23 cellular contexts compared by ENCODE assay signal in genomic region chr11:112292188-112292587, GRCh38. TPM values are rescaled to one million over a fixed set of nuclear protein-coding genes. Genes with fewer than 3 reads are reported as not detected.
DNase-seq lines count a peak whose midpoint lies in the region; ATAC-seq, FAIRE-seq and TF ChIP-seq lines count a peak whose summit lies in the region.
"Had no signal": no experiment of that assay in that cellular context is flagged by ENCODE, and none has a peak within 500 bp of the region (broad histone marks: within the 10 kb centered on the region; RNA-seq: fewer than 3 reads in every experiment).

No MANE protein-coding gene starts in this region.

- no peak for TF ChIP-seq CTCF in left ventricle myocardium inferior (IDR thresholded peaks at IDR 0.05; ENCODE audit: borderline replicate concordance)
- TF ChIP-seq CTCF in K562 (IDR thresholded peaks at IDR 0.05 in 2 of 3, conservative IDR thresholded peaks at IDR 0.05 in 1 of 3; ENCODE audit: insufficient read depth in 2 of 3, low read depth in 1 of 3, low read length in 3 of 3): no peak
- no peak for TF ChIP-seq CTCF in nephron progenitor cell (IDR thresholded peaks at IDR 0.05)
- TF ChIP-seq CTCF in tibial artery (IDR thresholded peaks at IDR 0.05): no peak
- no peak for TF ChIP-seq CTCF in upper lobe of right lung (IDR thresholded peaks at IDR 0.05)

- CTCF ChIA-PET in K562 (lab: Yijun Ruan, JAX; ENCODE audit: low intra/inter-chr PET ratio): no interaction called here

- peaks cover 3% of the 10 kb centered on the region for H3K36me3 ChIP-seq in left ventricle myocardium inferior
- no peaks in the 10 kb centered on the region for H3K36me3 ChIP-seq in K562 (ENCODE audit: control insufficient read depth, insufficient read depth, low read length)
- H3K36me3 ChIP-seq in tibial artery: no peaks in the 10 kb centered on the region
- H3K36me3 ChIP-seq in upper lobe of right lung: no peaks in the 10 kb centered on the region
- H3K36me3 ChIP-seq: esophagus squamous epithelium had no signal

- H3K4me1 Mint-ChIP-seq in nephron progenitor cell: peaks cover 31% of the 10 kb centered on the region

- H3K4me1 ChIP-seq in left ventricle myocardium inferior: peaks cover 46% of the 10 kb centered on the region
- peaks cover 9% of the 10 kb centered on the region in 2 experiments; a peak in 4 of 5 replicates for H3K4me1 ChIP-seq in K562 (replicated peaks in 1 of 2; ENCODE audit: control insufficient read depth in 2 of 2, insufficient read depth in 2 of 2, low read length in 2 of 2)
- peaks cover 0 to 66% (median 35%) of the 10 kb centered on the region in 4 donors for H3K4me1 ChIP-seq in tibial artery
- H3K4me1 ChIP-seq in upper lobe of right lung: peaks cover 13% of the 10 kb centered on the region

- in situ Hi-C loops in K562 (cut with MboI): no loop called here

- peaks cover 46% of the 10 kb centered on the region for H3K27me3 Mint-ChIP-seq in nephron progenitor cell (ENCODE audit: low read depth, poor library complexity)
- H3K27me3 Mint-ChIP-seq: central memory CD8-positive, alpha-beta T cell; T-cell had no signal

- TF ChIP-seq POLR2A in K562 (conservative IDR thresholded peaks at IDR 0.05): no peak

- no peak overlapping the region for H3K9ac ChIP-seq in K562 (ENCODE audit: insufficient read depth in 1 of 2, low read depth in 2 of 2, low read length in 2 of 2)

- peaks cover 6% of the 10 kb centered on the region for H3K9me3 Mint-ChIP-seq in nephron progenitor cell
- H3K9me3 Mint-ChIP-seq: central memory CD8-positive, alpha-beta T cell; T-cell had no signal

- no peak for FAIRE-seq in K562 (lab: Jason Lieb, UNC)

- no peak for ATAC-seq in Right ventricle myocardium inferior
- no peak for ATAC-seq in K562
- no peak for ATAC-seq in upper lobe of right lung
- no peak for ATAC-seq in GM21786 (IDR thresholded peaks at IDR 0.05; ENCODE audit: unreplicated experiment)
- ATAC-seq in GM18858 (IDR thresholded peaks at IDR 0.05; ENCODE audit: unreplicated experiment): no peak
- ATAC-seq: HCT116, T-cell had no signal

- H3K9me1 ChIP-seq in K562 (ENCODE audit: control insufficient read depth, insufficient read depth, low read length): no peaks in the 10 kb centered on the region

- DNase-seq in left ventricle myocardium inferior: no peak
- no peak for DNase-seq in Right ventricle myocardium inferior (ENCODE audit: missing footprints)
- no peak for DNase-seq in K562 (ENCODE audit: extremely low read depth in 1 of 4, low spot score in 3 of 4)
- no peak for DNase-seq in nephron progenitor cell
- no peak for DNase-seq in tibial artery
- DNase-seq in upper lobe of right lung: no peak
- DNase-seq: activated CD4-positive, alpha-beta T cell treated with anti-CD3 and anti-CD28 coated beads for 48 hours; activated effector memory CD4-positive, alpha-beta T cell treated with Interleukin-2 at 50 U/mL for 16 hours; effector CD8-positive, alpha-beta T cell; esophagus squamous epithelium; NCI-H1417; NCI-H2107; NCI-H524; stimulated activated CD4-positive, alpha-beta T cell treated with anti-CD3 and anti-CD28 coated beads, Interleukin-15, amount 100 ng/mL, for 24 hours; T-cell had no signal

- no peak for TF ChIP-seq EP300 in K562 (IDR thresholded peaks at IDR 0.05; ENCODE audit: low read length)

- H3K27ac Mint-ChIP-seq in nephron progenitor cell: no peak overlapping the region
- H3K27ac Mint-ChIP-seq: mesothelial cell of epicardium had no signal

- no peak overlapping the region for H2AFZ ChIP-seq in K562 (ENCODE audit: low read depth, low read length)

- TF ChIP-seq RAD21 in K562 (CRISPR knock-in tag; conservative IDR thresholded peaks at IDR 0.05 in 1 of 2, IDR thresholded peaks at IDR 0.05 in 1 of 2): no peak

- peaks cover 9% of the 10 kb centered on the region for H3K36me3 Mint-ChIP-seq in nephron progenitor cell (ENCODE audit: low read depth)

- no TSS peak for BruUV-seq in K562 (replicated peaks; lab: Mats Ljungman, UMichigan)

- H3K27me3 ChIP-seq in left ventricle myocardium inferior (ENCODE audit: low read depth) (no peaks in the 10 kb centered on the region), K562 (ENCODE audit: control insufficient read depth in 2 of 2, insufficient read depth in 2 of 2, low read length in 2 of 2) (no peaks in the 10 kb centered on the region; a peak in 1 of 5 replicates), tibial artery (no peaks in the 10 kb centered on the region), upper lobe of right lung (no peaks in the 10 kb centered on the region)
- H3K27me3 ChIP-seq: esophagus squamous epithelium had no signal

- POLR2A ChIA-PET in K562 (lab: Yijun Ruan, JAX): no interaction called here

- no peaks in the 10 kb centered on the region for H3K79me2 ChIP-seq in K562 (ENCODE audit: control insufficient read depth, insufficient read depth, low read length)

- peak overlapping the region; percentile 78 for H3K4me3 ChIP-seq in left ventricle myocardium inferior
- no peak overlapping the region for H3K4me3 ChIP-seq in K562
- no peak overlapping the region for H3K4me3 ChIP-seq in tibial artery
- no peak overlapping the region for H3K4me3 ChIP-seq in upper lobe of right lung

- H3K9me3 ChIP-seq in left ventricle myocardium inferior (replicated peaks): no peaks in the 10 kb centered on the region
- H3K9me3 ChIP-seq in K562 (replicated peaks; ENCODE audit: control insufficient read depth, insufficient read depth, low read depth, low read length): no peaks in the 10 kb centered on the region
- no peaks in the 10 kb centered on the region for H3K9me3 ChIP-seq in tibial artery
- H3K9me3 ChIP-seq in upper lobe of right lung: no peaks in the 10 kb centered on the region
- H3K9me3 ChIP-seq: esophagus squamous epithelium had no signal

- H4K20me1 ChIP-seq in K562 (replicated peaks; ENCODE audit: control insufficient read depth, insufficient read depth, low read length): no peaks in the 10 kb centered on the region

- no peak overlapping the region for H3K4me2 ChIP-seq in K562 (ENCODE audit: insufficient read depth, low read length)

- H3K27ac ChIP-seq in left ventricle myocardium inferior (replicated peaks) (peak overlapping the region; percentile 84), K562 (ENCODE audit: extremely low read depth, low read depth, low read length) (no peak overlapping the region), tibial artery (peak overlapping the region; percentile 88 to 91), upper lobe of right lung (no peak overlapping the region)
- H3K27ac ChIP-seq: C4-2B had no signal

- peak overlapping the region; percentile 31 for H3K4me3 Mint-ChIP-seq in nephron progenitor cell
- H3K4me3 Mint-ChIP-seq: central memory CD8-positive, alpha-beta T cell; mesothelial cell of epicardium had no signal

- intact Hi-C loops in left ventricle myocardium inferior (cut with micrococcal nuclease): loop anchor here (10.0 kb wide), 1 partner anchor 263 kb away; no protein-coding TSS in a partner anchor
- intact Hi-C loops in Right ventricle myocardium inferior (cut with DNase I): loop anchor here (5.0 to 10.0 kb wide), 6 partner anchors 85 to 995 kb away; no protein-coding TSS in a partner anchor
- intact Hi-C loops in K562 (cut with micrococcal nuclease): no loop called here
- intact Hi-C loops in tibial artery (cut with DNase I; ENCODE audit: low total_unique reads): no loop called here
- intact Hi-C loops in upper lobe of right lung (cut with DNase I): no loop called here

TF ChIP-seq in K562, 482 proteins besides CTCF, POLR2A, EP300 and RAD21 (continues in another document):
- TF ChIP-seq DPF2 (IDR thresholded peaks at IDR 0.05) (no peak), ZNF512 (tag; IDR thresholded peaks at IDR 0.05) (peak; percentile 45; the same call in 1 of the 2 replicates)

RNA-seq across cellular contexts. Expression of gene PLET1, which starts 31.5 kb away (rescaled TPM):
- total RNA-seq in left ventricle myocardium inferior (not detected), Right ventricle myocardium inferior (not detected), K562 (2014; rRNA removed) (not detected in 2 replicates), K562 (2014; rRNA removed; fragmentation: Illumina TruSeq; extraction: Trizol) (not detected in 2 replicates), K562 (2015; rRNA removed; fragmentation: Illumina TruSeq; extraction: Trizol) (not detected in 2 replicates), K562 (2021) (not detected in 2 replicates), upper lobe of right lung (not detected)
- not detected in 2 replicates for total RNA-seq in K562 (2011; cell fraction: chromatin; rRNA removed; ENCODE audit: low replicate concordance)
- not detected in 2 replicates for total RNA-seq in K562 (2011; cell fraction: nucleolus; rRNA removed)
- not detected in 2 replicates for total RNA-seq in K562 (2011; cell fraction: nucleoplasm; rRNA removed)
- polyA plus RNA-seq in K562 (2011; rRNA removed) (not detected in 2 replicates), K562 (2014; fragmentation: Illumina TruSeq; extraction: Trizol) (not detected in 2 replicates), K562 (2014; fragmentation: Nextera tagmentation; extraction: Ambion mirVana) (not detected), K562 (2014; rRNA removed) (not detected in 2 replicates)
- polyA plus RNA-seq in K562 (2011; cell fraction: cytosol; rRNA removed): not detected in 2 replicates
- polyA plus RNA-seq in K562 (2011; cell fraction: nucleus; rRNA removed): not detected in 2 replicates
- not detected in 2 replicates for polyA plus RNA-seq in K562 (2012)
- polyA minus RNA-seq in K562 (2011; rRNA and poly(A)+ RNA removed): not detected in 2 replicates
- not detected in 2 replicates for polyA minus RNA-seq in K562 (2011; cell fraction: cytosol; rRNA and poly(A)+ RNA removed)
- polyA minus RNA-seq in K562 (2011; cell fraction: nucleus; rRNA and poly(A)+ RNA removed): not detected in 2 replicates
- total RNA-seq: esophagus squamous epithelium, mesothelial cell of epicardium, pulmonary artery endothelial cell, RPMI7951, T-cell had no signal

Comparison
In these comparisons a context has a peak if more than half of its experiments do, and no peak if none do; other contexts are left out.
1. H3K27ac ChIP-seq: peak in left ventricle myocardium inferior (single experiment) and tibial artery (2 of 2); none in K562 (single experiment) and upper lobe of right lung (single experiment).
2. intact Hi-C loops: an anchor here in left ventricle myocardium inferior (10.0 kb wide) and Right ventricle myocardium inferior (5.0 to 10.0 kb wide); none called in K562, tibial artery and upper lobe of right lung.